ENCODE assay signal across 10 cellular contexts in the genomic region with DNA sequence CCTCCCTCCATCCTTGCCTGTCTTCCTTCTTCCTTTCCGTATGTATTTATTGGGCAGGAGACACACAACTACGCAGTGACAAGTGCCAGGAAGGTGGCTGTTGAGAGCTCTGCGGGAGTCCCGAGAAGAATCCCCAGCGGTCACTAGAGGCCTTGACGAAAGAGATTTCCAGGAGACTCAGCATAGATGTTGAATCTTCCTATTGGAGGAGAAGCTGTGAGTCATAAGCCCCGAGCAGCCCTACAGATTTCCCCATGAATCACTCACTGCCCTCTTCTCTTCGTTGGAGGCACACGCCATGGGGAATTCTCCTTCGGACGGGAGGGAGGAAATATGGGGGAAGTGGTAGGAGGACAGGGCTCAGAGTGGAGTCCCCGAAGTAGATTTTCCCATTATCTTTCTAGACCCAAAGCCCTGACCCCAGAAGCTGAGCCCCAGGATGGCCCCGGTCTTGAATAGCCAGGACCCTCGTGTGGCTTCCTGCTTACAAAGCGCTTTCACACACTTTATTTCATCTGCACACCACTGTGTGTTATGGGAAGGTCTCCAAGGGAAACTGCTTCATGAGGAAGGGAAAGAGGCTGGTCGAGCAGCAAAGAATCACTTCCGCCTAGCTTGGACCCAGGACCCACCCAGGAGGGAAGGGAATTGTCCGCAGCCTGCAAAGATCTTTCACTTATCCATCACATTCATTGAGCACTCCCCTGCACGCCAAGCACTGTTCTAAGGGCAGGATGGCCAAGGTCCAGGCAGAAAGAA. TPM values are rescaled to one million over a fixed set of nuclear protein-coding genes. Genes with fewer than 3 reads are reported as not detected.
DNase-seq lines count a peak whose midpoint lies in the region; ATAC-seq and TF ChIP-seq lines count a peak whose summit lies in the region.
"Had no signal": no experiment of that assay in that cellular context is flagged by ENCODE, and none has a peak within 500 bp of the region (broad histone marks: within the 10 kb centered on the region; RNA-seq: fewer than 3 reads in every experiment).

No MANE protein-coding gene starts in this region.

- H3K9ac ChIP-seq in endodermal cell (ENCODE audit: extremely low read depth, low read length, poor library complexity, severe bottlenecking) (no peak overlapping the region), mucosa of rectum (ENCODE audit: low read depth in 1 of 2, low read length in 2 of 2) (peak overlapping the region in 1 of 2 donors; percentile 9)

- H3K27me3 ChIP-seq in endodermal cell (ENCODE audit: control insufficient read depth, insufficient read depth, low read length, poor library complexity, severe bottlenecking), result no peaks in the 10 kb centered on the region
- no peaks in the 10 kb centered on the region for H3K27me3 ChIP-seq in mucosa of rectum (ENCODE audit: control insufficient read depth in 2 of 2, insufficient read depth in 2 of 2, low read length in 2 of 2)

- in situ Hi-C loops in ACHN (cut with HindIII; ENCODE audit: low pct_ligation_motif_present, low pct_unique_long_range_greater_than_20kb, low sequenced_read_pairs), result no loop called here

- H3K4me1 Mint-ChIP-seq in endodermal cell, result peaks cover 8% of the 10 kb centered on the region

- H3K27ac Mint-ChIP-seq in endodermal cell, result no peak overlapping the region
- H3K27ac Mint-ChIP-seq: CD8-positive, alpha-beta T cell had no signal

- H3K4me3 ChIP-seq in endodermal cell (ENCODE audit: low read length), result no peak overlapping the region
- H3K4me3 ChIP-seq in mucosa of rectum (ENCODE audit: low read length in 2 of 2), result no peak overlapping the region

- no peaks in the 10 kb centered on the region for H3K36me3 Mint-ChIP-seq in endodermal cell (ENCODE audit: low read depth)
- H3K36me3 Mint-ChIP-seq: CD8-positive, alpha-beta T cell had no signal

- H3K4me1 ChIP-seq in endodermal cell (ENCODE audit: control insufficient read depth, insufficient read depth, low read length) (no peaks in the 10 kb centered on the region), mucosa of rectum (ENCODE audit: control insufficient read depth in 2 of 2, insufficient read depth in 2 of 2, low read length in 2 of 2) (peaks cover 0 to 6% of the 10 kb centered on the region in 2 donors)

- H3K9me3 ChIP-seq in endodermal cell (ENCODE audit: control insufficient read depth, low read length) (peaks cover 14% of the 10 kb centered on the region), mucosa of rectum (ENCODE audit: control insufficient read depth in 2 of 2, low read length in 2 of 2) (no peaks in the 10 kb centered on the region)

- no peak for ATAC-seq in HG03460 (IDR thresholded peaks at IDR 0.05; ENCODE audit: unreplicated experiment)
- ATAC-seq: CD8-positive, alpha-beta T cell had no signal

- H3K36me3 ChIP-seq in endodermal cell (ENCODE audit: control insufficient read depth, insufficient read depth, low read length), result no peaks in the 10 kb centered on the region
- H3K36me3 ChIP-seq in mucosa of rectum (ENCODE audit: control insufficient read depth in 2 of 2, insufficient read depth in 2 of 2, low read length in 2 of 2), result no peaks in the 10 kb centered on the region

- H3K9me3 Mint-ChIP-seq in endodermal cell, result peaks cover 7% of the 10 kb centered on the region

- H3K27ac ChIP-seq in endodermal cell (ENCODE audit: low read depth, low read length), result no peak overlapping the region
- H3K27ac ChIP-seq in mucosa of rectum (ENCODE audit: low read depth in 2 of 2, low read length in 2 of 2), result peak overlapping the region; percentile 71

- DNase-seq in ACHN (peak; percentile 97), NCI-H226 (peak; percentile 98), endodermal cell (peak; percentile 87), SKM-1 (lab: John Stamatoyannopoulos, UW; ENCODE audit: unreplicated experiment) (no peak), NK-92 (lab: John Stamatoyannopoulos, UW; ENCODE audit: unreplicated experiment) (no peak), GM19240 (ENCODE audit: insufficient read length, low spot score) (no peak)
- DNase-seq: CD8-positive, alpha-beta T cell; NCI-H1092 had no signal

- TF ChIP-seq CTCF in endodermal cell (conservative IDR thresholded peaks at IDR 0.05), result peak; percentile 38

- 49 to 56% methylated on average over 9 to 19 of the region's 19 CpGs for whole genome bisulfite sequencing in endodermal cell (ENCODE audit: insufficient coverage in 1 of 2, insufficient read length in 1 of 2), 2 experiments

- H3K27me3 Mint-ChIP-seq in endodermal cell (ENCODE audit: insufficient read depth), result peaks cover 33% of the 10 kb centered on the region

- no peak overlapping the region for H3K4me3 Mint-ChIP-seq in endodermal cell
- H3K4me3 Mint-ChIP-seq: CD8-positive, alpha-beta T cell had no signal

RNA-seq across cellular contexts. Expression of gene DUSP1, which starts 12.7 kb away (rescaled TPM):
- 10 to 100 TPM in 1 of 2 donors, 1 to 10 TPM in 1; 9.2 to 11.0 TPM for total RNA-seq in endodermal cell
- polyA plus RNA-seq in endodermal cell (2013, experiment 1 of 2), result 16.8 TPM
- 18.1 TPM for polyA plus RNA-seq in endodermal cell (2013, experiment 2 of 2)

Comparison
In these comparisons a context has a peak if more than half of its experiments do, and no peak if none do; other contexts are left out.
1. DNase-seq: peak in ACHN (single experiment), NCI-H226 (single experiment) and endodermal cell (single experiment); none in SKM-1 (single experiment), NK-92 (single experiment) and GM19240 (single experiment).